In the genomic region with DNA sequence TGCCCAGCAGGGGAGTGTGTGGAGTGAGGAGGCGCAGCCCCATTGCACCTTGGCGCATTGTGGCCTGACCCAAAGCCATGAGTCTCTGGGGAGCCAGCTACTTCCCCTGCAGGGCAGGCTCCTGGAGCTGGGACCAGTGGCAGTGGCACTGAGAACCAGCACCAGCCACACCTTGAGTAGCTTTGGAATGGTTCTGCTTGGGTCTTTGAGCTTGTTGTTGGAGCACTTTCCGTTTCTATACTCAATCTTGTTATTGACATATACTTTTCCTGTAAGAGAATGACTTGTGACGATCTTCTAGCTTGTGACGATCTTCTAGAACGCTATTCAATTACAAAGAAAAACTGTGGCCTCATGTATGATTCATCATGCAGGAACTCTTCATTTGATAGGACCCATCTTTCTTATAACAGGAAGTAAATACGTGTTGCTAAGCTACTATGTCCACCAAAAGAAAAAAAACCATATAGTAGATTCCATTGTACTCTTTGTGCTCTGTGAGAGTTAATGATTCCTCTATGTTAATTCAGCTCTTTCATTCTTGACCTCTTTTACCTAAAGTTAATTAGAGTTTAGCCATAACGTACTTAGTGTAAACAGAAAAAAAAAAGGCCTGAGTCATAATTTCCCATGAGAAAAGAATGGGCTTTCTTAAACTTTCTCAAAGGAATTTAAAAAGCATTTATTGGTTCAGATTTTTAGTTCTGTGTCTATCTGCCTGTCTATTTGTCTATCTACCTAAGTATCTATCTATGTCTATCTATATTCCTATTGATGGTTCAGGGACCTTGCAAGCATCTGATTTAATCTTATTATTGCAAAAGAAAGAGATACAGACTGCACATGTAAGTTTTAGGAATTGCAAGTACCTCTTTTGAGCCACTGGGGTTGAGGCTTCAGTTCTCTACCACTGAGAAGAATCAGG, we compare ENCODE assay signal across 9 cellular contexts.
A peak's percentile ranks its signal among the peaks of the same experiment; 100 is the strongest.
DNase-seq lines count a peak whose midpoint lies in the region; ATAC-seq and TF ChIP-seq lines count a peak whose summit lies in the region.
"Had no signal": no experiment of that assay in that cellular context is flagged by ENCODE, and none has a peak within 500 bp of the region (broad histone marks: within the 10 kb centered on the region; RNA-seq: fewer than 3 reads in every experiment).

No MANE protein-coding gene starts in this region.

- CTCF ChIA-PET in AG04450 (lab: Charles Lee): interaction anchor here (0.6 to 1.9 kb wide), 2 partner anchors 10 to 280 kb away, joined by 3 to 7 read pairs; no protein-coding TSS in a partner anchor

- ATAC-seq in HG02588 (IDR thresholded peaks at IDR 0.05; ENCODE audit: unreplicated experiment): no peak

- H3K27ac ChIP-seq in AG04450 (ENCODE audit: low read depth, low read length): peak overlapping the region; percentile 71
- no peak overlapping the region for H3K27ac ChIP-seq in ovary

- no peak for TF ChIP-seq POLR2A in ovary (IDR thresholded peaks at IDR 0.05)

- TF ChIP-seq EP300 in ovary (IDR thresholded peaks at IDR 0.05): no peak

- no peaks in the 10 kb centered on the region for H3K27me3 ChIP-seq in AG04450 (ENCODE audit: control insufficient read depth, insufficient read depth, low read length)
- no peaks in the 10 kb centered on the region for H3K27me3 ChIP-seq in ovary

- peaks cover 4% of the 10 kb centered on the region; the same call in 1 of the 2 replicates for H3K9me3 ChIP-seq in AG04450 (ENCODE audit: control insufficient read depth, insufficient read depth, low read length)
- no peaks in the 10 kb centered on the region for H3K9me3 ChIP-seq in ovary

- H3K36me3 ChIP-seq in ovary: no peaks in the 10 kb centered on the region

- 50 to 53% (median 52%) methylated on average over 8 of the region's 8 CpGs for WGBS in ovary, 3 donors

- H3K4me3 ChIP-seq in AG04450 (ENCODE audit: low read depth, low read length) (no peak overlapping the region), ovary (no peak overlapping the region)
- H3K4me3 ChIP-seq: skin epidermis had no signal

- POLR2A ChIA-PET in AG04450 (lab: Yijun Ruan, JAX): no interaction called here

- H3K4me1 ChIP-seq in ovary (ENCODE audit: insufficient read depth): peaks cover 3% of the 10 kb centered on the region

- intact Hi-C loops in ovary (cut with DNase I): no loop called here

- TF ChIP-seq CTCF in AG04450 (IDR thresholded peaks at IDR 0.05; ENCODE audit: low read depth, low read length) (no peak), ovary (IDR thresholded peaks at IDR 0.05) (no peak)

- DNase-seq in AG04450 (ENCODE audit: low read depth, low spot score): peak; percentile 59
- DNase-seq in HT1080 (ENCODE audit: low read depth): peak; percentile 96
- DNase-seq in activated gamma-delta T cell treated with Interleukin-2 at 50 U/mL for 16 hours: peak; percentile 31
- DNase-seq in iris pigment epithelial cell (ENCODE audit: low read depth): peak; percentile 97
- DNase-seq in NCI-H1105 (lab: John Stamatoyannopoulos, UW): no peak
- DNase-seq in NCI-H345 treated with DMSO at 0.1 percent for 48 hours (lab: John Stamatoyannopoulos, UW; ENCODE audit: unreplicated experiment): no peak
- no peak for DNase-seq in ovary

Comparison
In these comparisons a context has a peak if more than half of its experiments do, and no peak if none do; other contexts are left out.
1. DNase-seq: peak in AG04450 (single experiment), HT1080 (single experiment), activated gamma-delta T cell treated with Interleukin-2 at 50 U/mL for 16 hours (single experiment) and iris pigment epithelial cell (single experiment); none in NCI-H1105 (single experiment), NCI-H345 treated with DMSO at 0.1 percent for 48 hours (single experiment) and ovary (0 of 5).